17 cellular contexts compared by ENCODE assay signal in genomic region chr5:63255609-63256008, GRCh38.
"Had no signal": no experiment of that assay in that cellular context is flagged by ENCODE, and none has a peak within 500 bp of the region (broad histone marks: within the 10 kb centered on the region; RNA-seq: fewer than 3 reads in every experiment).

No MANE protein-coding gene starts in this region.

- DNase-seq: activated CD4-positive, CD25-positive, alpha-beta regulatory T cell treated with anti-CD3 and anti-CD28 coated beads, Interleukin-2, amount 50 U/mL, for 72 hours; activated naive CD4-positive, alpha-beta T cell; activated naive CD8-positive, alpha-beta T cell treated with anti-CD3 and anti-CD28 coated beads, Interleukin-2, amount 10 ng/mL, durations not matched to agents 7 days and 5 days; activated T-cell treated with anti-CD3 and anti-CD28 coated beads for 4 hours; brain microvascular endothelial cell; effector memory CD4-positive, alpha-beta T cell; ovary; sigmoid colon; spleen; stomach; T-cell; T1000; testis; upper lobe of left lung had no signal

- H3K9me3 ChIP-seq: ovary, sigmoid colon, testis, upper lobe of left lung had no signal

- H2AFZ ChIP-seq: hepatocyte had no signal

- H3K36me3 ChIP-seq: brain microvascular endothelial cell, ovary, sigmoid colon, spleen, stomach, upper lobe of left lung had no signal

- H3K4me3 ChIP-seq: hepatocyte, ovary, sigmoid colon, spleen, stomach, testis, upper lobe of left lung had no signal

- H3K4me1 Mint-ChIP-seq: activated naive CD8-positive, alpha-beta T cell treated with anti-CD3 and anti-CD28 coated beads, Interleukin-2, amount 10 ng/mL, durations not matched to agents 7 days and 5 days; T-cell had no signal

- H3K27ac ChIP-seq: brain microvascular endothelial cell, hepatocyte, ovary, sigmoid colon, spleen, stomach, testis, upper lobe of left lung had no signal

- H3K27me3 ChIP-seq: brain microvascular endothelial cell, hepatocyte, ovary, sigmoid colon, spleen, stomach, testis, upper lobe of left lung had no signal

- H3K27me3 Mint-ChIP-seq: activated naive CD8-positive, alpha-beta T cell treated with anti-CD3 and anti-CD28 coated beads, Interleukin-2, amount 10 ng/mL, durations not matched to agents 7 days and 5 days; dendritic cell treated with granulocyte-macrophage colony-stimulating factor and Interleukin-4, amounts not matched to agents 40 ng/mL and 50 ng/mL, for 4 days; T-cell had no signal

- ATAC-seq: T-cell had no signal

- H3K4me2 ChIP-seq: hepatocyte had no signal

- H3K4me1 ChIP-seq: sigmoid colon, spleen, stomach, testis, upper lobe of left lung had no signal

- H3K27ac Mint-ChIP-seq: activated naive CD8-positive, alpha-beta T cell treated with anti-CD3 and anti-CD28 coated beads, Interleukin-2, amount 10 ng/mL, durations not matched to agents 7 days and 5 days; dendritic cell treated with granulocyte-macrophage colony-stimulating factor and Interleukin-4, amounts not matched to agents 40 ng/mL and 50 ng/mL, for 4 days; T-cell had no signal

- H3K4me3 Mint-ChIP-seq: activated naive CD8-positive, alpha-beta T cell treated with anti-CD3 and anti-CD28 coated beads, Interleukin-2, amount 10 ng/mL, durations not matched to agents 7 days and 5 days; dendritic cell treated with granulocyte-macrophage colony-stimulating factor and Interleukin-4, amounts not matched to agents 40 ng/mL and 50 ng/mL, for 4 days; neural crest cell; T-cell had no signal

- H3K36me3 Mint-ChIP-seq: activated naive CD8-positive, alpha-beta T cell treated with anti-CD3 and anti-CD28 coated beads, Interleukin-2, amount 10 ng/mL, durations not matched to agents 7 days and 5 days; T-cell had no signal
